ENCODE assay signal across 20 cellular contexts in genomic region chrX:22313757-22314156, GRCh38. TPM values are rescaled to one million over a fixed set of nuclear protein-coding genes. Genes with fewer than 3 reads are reported as not detected.
"Had no signal": no experiment of that assay in that cellular context is flagged by ENCODE, and none has a peak within 500 bp of the region (broad histone marks: within the 10 kb centered on the region; RNA-seq: fewer than 3 reads in every experiment).

No MANE protein-coding gene starts in this region.

- DNase-seq: activated CD4-positive, alpha-beta T cell treated with anti-CD3 and anti-CD28 coated beads, Interleukin-2, amount 10 ng/mL, durations not matched to agents 7 days and 5 days; activated CD8-positive, alpha-beta memory T cell treated with anti-CD3 and anti-CD28 coated beads, Interleukin-2, amount 50 U/mL, for 4 hours; activated effector memory CD4-positive, alpha-beta T cell treated with Interleukin-2 at 50 U/mL for 16 hours; activated T-cell treated with anti-CD3 and anti-CD28 coated beads, Interleukin-2, amount 50 U/mL, for 48 hours; cerebellar nuclear complex; cortex of kidney; effector CD4-positive, alpha-beta T cell; left ventricle myocardium superior; naive thymus-derived CD4-positive, alpha-beta T cell; psoas muscle; right cardiac atrium; stimulated activated naive CD8-positive, alpha-beta T cell treated with anti-CD3 and anti-CD28 coated beads, Interleukin-15, Interleukin-2, amounts not matched to agents 100 U/mL and 50 U/mL, for 24 hours; substantia nigra; T1000; tibial artery had no signal

- H3K27ac ChIP-seq: ascending aorta, esophagus muscularis mucosa, psoas muscle, tibial artery had no signal

- H3K36me3 ChIP-seq: ascending aorta, esophagus muscularis mucosa, tibial artery had no signal

- H3K4me1 ChIP-seq: ascending aorta, esophagus muscularis mucosa, psoas muscle, tibial artery had no signal

- H3K9me3 ChIP-seq: ascending aorta, esophagus muscularis mucosa, psoas muscle, tibial artery had no signal

- H3K4me3 ChIP-seq: ascending aorta, esophagus muscularis mucosa, psoas muscle, tibial artery had no signal

- H3K27me3 ChIP-seq: ascending aorta, esophagus muscularis mucosa, tibial artery had no signal

- ATAC-seq: activated CD4-positive, CD25-positive, alpha-beta regulatory T cell treated with anti-CD3 and anti-CD28 coated beads, Interleukin-2, amount 50 U/mL, for 24 hours; left ventricle myocardium superior; naive thymus-derived CD4-positive, alpha-beta T cell; psoas muscle; right cardiac atrium; stimulated activated naive CD8-positive, alpha-beta T cell treated with anti-CD3 and anti-CD28 coated beads, Interleukin-15, Interleukin-2, amounts not matched to agents 100 U/mL and 50 U/mL, for 24 hours had no signal

RNA-seq across cellular contexts. Expression of gene CBLL2, which starts 41.0 kb away (rescaled TPM):
- polyA plus RNA-seq: adipose tissue; naive thymus-derived CD4-positive, alpha-beta T cell; psoas muscle; right cardiac atrium; urinary bladder had no signal
